Comparison of ENCODE assay signal across 18 cellular contexts in the genomic region with DNA sequence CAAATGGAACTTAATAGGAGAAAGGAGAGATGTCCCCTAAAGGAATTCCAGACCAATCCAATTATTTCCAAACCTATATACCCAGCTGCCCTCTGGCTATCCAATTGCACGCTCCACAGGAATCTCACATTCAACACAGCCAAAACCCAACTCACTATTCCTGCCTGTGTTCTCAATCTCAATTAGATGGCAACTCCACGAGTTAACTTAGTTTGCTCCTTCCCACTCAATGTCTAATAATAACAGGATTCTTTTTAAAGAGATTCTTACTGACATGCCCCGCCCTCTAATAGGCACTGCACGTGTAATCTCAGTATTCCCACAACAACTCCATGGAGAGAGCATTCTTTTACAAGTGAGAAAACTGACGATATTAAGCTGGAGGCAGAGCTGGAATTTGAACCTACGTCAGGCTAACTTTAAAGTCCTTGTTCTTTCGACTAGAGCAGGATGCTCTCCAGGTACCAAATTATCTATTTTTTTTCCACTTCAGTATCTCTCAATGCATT. TPM values are rescaled to one million over a fixed set of nuclear protein-coding genes. Genes with fewer than 3 reads are reported as not detected.
A peak's percentile ranks its signal among the peaks of the same experiment; 100 is the strongest.
DNase-seq lines count a peak whose midpoint lies in the region; ATAC-seq and TF ChIP-seq lines count a peak whose summit lies in the region.
"Had no signal": no experiment of that assay in that cellular context is flagged by ENCODE, and none has a peak within 500 bp of the region (broad histone marks: within the 10 kb centered on the region; RNA-seq: fewer than 3 reads in every experiment).

No MANE protein-coding gene starts in this region.

- TF ChIP-seq POLR2A in heart left ventricle (IDR thresholded peaks at IDR 0.05) (no peak), prostate gland (IDR thresholded peaks at IDR 0.05) (no peak)

- H3K9me3 ChIP-seq in heart left ventricle = no peaks in the 10 kb centered on the region
- no peaks in the 10 kb centered on the region for H3K9me3 ChIP-seq in left ventricle myocardium inferior (replicated peaks)
- H3K9me3 ChIP-seq in skeletal muscle tissue (ENCODE audit: control insufficient read depth in 3 of 3, low read length in 3 of 3) = no peaks in the 10 kb centered on the region
- no peaks in the 10 kb centered on the region for H3K9me3 ChIP-seq in prostate gland
- H3K9me3 ChIP-seq: BE2C had no signal

- no peak overlapping the region for H3K9ac ChIP-seq in skeletal muscle tissue (ENCODE audit: low read depth in 1 of 3, low read length in 3 of 3)
- H3K9ac ChIP-seq: GM23248 had no signal

- H3K36me3 ChIP-seq in heart left ventricle (peaks cover 0 to 39% (median 17%) of the 10 kb centered on the region in 9 donors), left ventricle myocardium inferior (peaks cover 22% of the 10 kb centered on the region), skeletal muscle tissue (ENCODE audit: control insufficient read depth in 3 of 3, insufficient read depth in 3 of 3, low read length in 3 of 3) (peaks cover 9 to 19% (median 15%) of the 10 kb centered on the region in 3 donors), prostate gland (no peaks in the 10 kb centered on the region)
- H3K36me3 ChIP-seq: BE2C had no signal

- TF ChIP-seq CTCF in heart left ventricle (IDR thresholded peaks at IDR 0.05) (no peak), left ventricle myocardium inferior (IDR thresholded peaks at IDR 0.05; ENCODE audit: borderline replicate concordance) (no peak), prostate gland (IDR thresholded peaks at IDR 0.05) (no peak)

- DNase-seq in heart left ventricle (no peak), left ventricle myocardium inferior (no peak), myocyte (ENCODE audit: low read depth) (peak; percentile 56), NCI-H1417 treated with DMSO at 0.1 percent for 48 hours (lab: John Stamatoyannopoulos, UW) (no peak), left lobe of liver (ENCODE audit: low spot score) (no peak), prostate gland (ENCODE audit: low spot score) (no peak)
- DNase-seq: ACHN; BE2C; C1 segment of cervical spinal cord; CD4-positive, CD25-positive, alpha-beta regulatory T cell; CD8-positive, alpha-beta memory T cell; COR-L47; DMS 273 treated with DMSO at 0.1 percent for 48 hours; DMS53; DND-41; GM23248; HCEC 1CT had no signal

- H3K4me3 ChIP-seq in heart left ventricle (no peak overlapping the region), left ventricle myocardium inferior (no peak overlapping the region), skeletal muscle tissue (ENCODE audit: low read length in 3 of 3) (no peak overlapping the region), prostate gland (no peak overlapping the region)
- H3K4me3 ChIP-seq: GM23248 had no signal

- H3K4me1 ChIP-seq in heart left ventricle = peaks cover 0 to 40% (median 7%) of the 10 kb centered on the region in 12 donors
- H3K4me1 ChIP-seq in left ventricle myocardium inferior = peaks cover 65% of the 10 kb centered on the region
- H3K4me1 ChIP-seq in skeletal muscle tissue (ENCODE audit: control insufficient read depth in 3 of 3, insufficient read depth in 3 of 3, low read length in 3 of 3) = peaks cover 6 to 19% (median 11%) of the 10 kb centered on the region in 3 donors
- peaks cover 8% of the 10 kb centered on the region for H3K4me1 ChIP-seq in prostate gland (replicated peaks)
- H3K4me1 ChIP-seq: BE2C had no signal

- peak; percentile 33 to 75 (median 44) for ATAC-seq in heart left ventricle
- no peak for ATAC-seq in left lobe of liver

- H3K27ac ChIP-seq in heart left ventricle = peak overlapping the region in 7 of 12 donors; percentile 10 to 53 (median 34)
- H3K27ac ChIP-seq in left ventricle myocardium inferior (replicated peaks) = peak overlapping the region; percentile 62
- peak overlapping the region; percentile 22 for H3K27ac ChIP-seq in skeletal muscle tissue (ENCODE audit: low read depth, low read length)
- H3K27ac ChIP-seq in prostate gland = no peak overlapping the region
- H3K27ac ChIP-seq: GM23248 had no signal

- H3K27me3 ChIP-seq in heart left ventricle (no peaks in the 10 kb centered on the region), left ventricle myocardium inferior (ENCODE audit: low read depth) (no peaks in the 10 kb centered on the region), skeletal muscle tissue (ENCODE audit: control insufficient read depth in 3 of 3, insufficient read depth in 3 of 3, low read length in 3 of 3) (no peaks in the 10 kb centered on the region), prostate gland (replicated peaks; ENCODE audit: insufficient read depth) (no peaks in the 10 kb centered on the region)
- H3K27me3 ChIP-seq: BE2C had no signal

- 38 to 44% (median 42%) methylated on average over 7 of the region's 7 CpGs for WGBS in heart left ventricle, 4 donors
- 66% methylated on average over 7 of the region's 7 CpGs for WGBS in prostate gland

- intact Hi-C loops in heart left ventricle (cut with DNase I) (loop anchor here in 1 of 10 donors (5.0 kb wide), 1 partner anchor 47 kb away; no protein-coding TSS in a partner anchor), left ventricle myocardium inferior (cut with micrococcal nuclease) (no loop called here), prostate gland (cut with DNase I) (no loop called here)

RNA-seq across cellular contexts. Expression of gene SEC16B, which starts 59.2 kb away (rescaled TPM):
- total RNA-seq in heart left ventricle (1 to 10 TPM; 1.2 to 3.3 (median 2.3) TPM), left ventricle myocardium inferior (1.9 TPM), myocyte (1.8 and 3.3 TPM in 2 replicates), skeletal muscle tissue (5.7 TPM), left lobe of liver (60.3 TPM), prostate gland (1 to 10 TPM; 2.7 to 3.2 TPM)
- 1 to 10 TPM; 1.1 to 3.8 TPM for polyA plus RNA-seq in heart left ventricle
- 5.5 TPM for polyA plus RNA-seq in myocyte (2012)
- total RNA-seq: CD4-positive, CD25-positive, alpha-beta regulatory T cell; CD8-positive, alpha-beta memory T cell had no signal
- polyA plus RNA-seq: CD4-positive, CD25-positive, alpha-beta regulatory T cell; CD8-positive, alpha-beta memory T cell had no signal

Comparison
In these comparisons a context has a peak if more than half of its experiments do, and no peak if none do; other contexts are left out.
1. H3K27ac ChIP-seq: peak in heart left ventricle (7 of 12), left ventricle myocardium inferior (single experiment) and skeletal muscle tissue (single experiment); none in prostate gland (0 of 2).